ENCODE assay signal across 10 cellular contexts in genomic region chr21:35565204-35565611, GRCh38.
DNase-seq lines count a peak whose midpoint lies in the region; ATAC-seq and TF ChIP-seq lines count a peak whose summit lies in the region.
"Had no signal": no experiment of that assay in that cellular context is flagged by ENCODE, and none has a peak within 500 bp of the region (broad histone marks: within the 10 kb centered on the region; RNA-seq: fewer than 3 reads in every experiment).

No MANE protein-coding gene starts in this region.

- H3K9me2 ChIP-seq in hepatocyte (replicated peaks; ENCODE audit: insufficient read depth) = no peaks in the 10 kb centered on the region

- H3K27me3 ChIP-seq in hepatocyte = no peaks in the 10 kb centered on the region
- peaks cover 5% of the 10 kb centered on the region for H3K27me3 ChIP-seq in upper lobe of right lung

- H3K27ac Mint-ChIP-seq in activated naive CD4-positive, alpha-beta T cell treated with anti-CD3 and anti-CD28 coated beads, Interleukin-2, amount 50 U/mL, for 72 hours = no peak overlapping the region

- DNase-seq in NCI-H2196 (lab: John Stamatoyannopoulos, UW; ENCODE audit: unreplicated experiment) (peak; percentile 22), NCI-H2196 treated with DMSO at 0.1 percent for 48 hours (lab: John Stamatoyannopoulos, UW; ENCODE audit: unreplicated experiment) (no peak), amniotic stem cell (lab: John Stamatoyannopoulos, UW) (peak; percentile 74), hepatocyte (ENCODE audit: low spot score) (peak; percentile 72), upper lobe of right lung (no peak), NCI-H1092 treated with DMSO at 0.1 percent for 48 hours (lab: John Stamatoyannopoulos, UW) (no peak), SW480 (ENCODE audit: low spot score) (no peak)
- no peak for DNase-seq in activated naive CD4-positive, alpha-beta T cell treated with anti-CD3 and anti-CD28 coated beads, Interleukin-2, amount 50 U/mL, for 72 hours (ENCODE audit: low spot score in 2 of 2)
- DNase-seq: NCI-H2029 treated with DMSO at 0.1 percent for 48 hours had no signal

- H3K36me3 Mint-ChIP-seq in activated naive CD4-positive, alpha-beta T cell treated with anti-CD3 and anti-CD28 coated beads, Interleukin-2, amount 50 U/mL, for 72 hours = no peaks in the 10 kb centered on the region

- peak overlapping the region; percentile 69 for H3K27ac ChIP-seq in hepatocyte
- H3K27ac ChIP-seq in upper lobe of right lung = no peak overlapping the region
- H3K27ac ChIP-seq: 22Rv1 had no signal

- H3K79me2 ChIP-seq in hepatocyte = no peaks in the 10 kb centered on the region

- no peak overlapping the region for H2AFZ ChIP-seq in hepatocyte

- TF ChIP-seq CTCF in hepatocyte (IDR thresholded peaks at IDR 0.05; ENCODE audit: poor library complexity) (no peak), upper lobe of right lung (IDR thresholded peaks at IDR 0.05) (no peak)

- H3K36me3 ChIP-seq in hepatocyte (replicated peaks; ENCODE audit: insufficient read depth, low read depth) = no peaks in the 10 kb centered on the region
- H3K36me3 ChIP-seq in upper lobe of right lung = no peaks in the 10 kb centered on the region

- peak; percentile 64 for ATAC-seq in upper lobe of right lung
- ATAC-seq in activated naive CD4-positive, alpha-beta T cell treated with anti-CD3 and anti-CD28 coated beads, Interleukin-2, amount 50 U/mL, for 72 hours = no peak

- no peak overlapping the region for H3K4me2 ChIP-seq in hepatocyte

- H3K4me1 ChIP-seq in hepatocyte (ENCODE audit: insufficient read depth) (peaks cover 20% of the 10 kb centered on the region), upper lobe of right lung (peaks cover 8% of the 10 kb centered on the region)

- H3K9me3 ChIP-seq in hepatocyte (ENCODE audit: low read depth) = no peaks in the 10 kb centered on the region
- no peaks in the 10 kb centered on the region for H3K9me3 ChIP-seq in upper lobe of right lung

- no peaks in the 10 kb centered on the region for H3K9me3 Mint-ChIP-seq in activated naive CD4-positive, alpha-beta T cell treated with anti-CD3 and anti-CD28 coated beads, Interleukin-2, amount 50 U/mL, for 72 hours

- H3K4me3 ChIP-seq in hepatocyte (no peak overlapping the region), upper lobe of right lung (no peak overlapping the region)

- 42% methylated on average over 5 of the region's 5 CpGs for WGBS in hepatocyte (ENCODE audit: low lambda C conversion rate, missing lambda C conversion rate)

- intact Hi-C loops in upper lobe of right lung (cut with DNase I) = no loop called here

- no peaks in the 10 kb centered on the region for H4K20me1 ChIP-seq in hepatocyte (ENCODE audit: insufficient read depth, poor library complexity, severe bottlenecking)

Comparison
In these comparisons a context has a peak if more than half of its experiments do, and no peak if none do; other contexts are left out.
1. DNase-seq: peak in NCI-H2196 (single experiment), amniotic stem cell (single experiment) and hepatocyte (single experiment); none in NCI-H2196 treated with DMSO at 0.1 percent for 48 hours (single experiment), upper lobe of right lung (single experiment), NCI-H1092 treated with DMSO at 0.1 percent for 48 hours (single experiment), SW480 (single experiment) and activated naive CD4-positive, alpha-beta T cell treated with anti-CD3 and anti-CD28 coated beads, Interleukin-2, amount 50 U/mL, for 72 hours (0 of 2).